Comparison of ENCODE assay signal across 8 cellular contexts in genomic region chr11:65181569-65182257, GRCh38. TPM values are rescaled to one million over a fixed set of nuclear protein-coding genes. Genes with fewer than 3 reads are reported as not detected.
DNase-seq lines count a peak whose midpoint lies in the region; ATAC-seq and TF ChIP-seq lines count a peak whose summit lies in the region.

Gene CAPN1, plus strand, starts transcription at chr11:65181928. Its CDS starts 774 bp downstream, at chr11:65182702.

- DNase-seq in DMS79 (lab: John Stamatoyannopoulos, UW) (peak; percentile 36), H4 (ENCODE audit: low spot score) (peak; percentile 89), NCI-H1092 (lab: John Stamatoyannopoulos, UW) (peak; percentile 23), T-helper 2 cell (peak; percentile 37 to 90 (median 68)), amniotic stem cell (lab: John Stamatoyannopoulos, UW) (peak; percentile 83), left ventricle myocardium superior (peak; percentile 89), pulmonary artery endothelial cell (ENCODE audit: low read depth, low spot score) (peak; percentile 49), uterus (peak; percentile 86 to 89)

- TF ChIP-seq POLR2A in uterus (IDR thresholded peaks at IDR 0.05), result no peak

- peak within 1 kb of the TSS; percentile 82 to 91 for H3K27ac ChIP-seq in uterus

- ATAC-seq in left ventricle myocardium superior, result peak; percentile 85

- H3K4me1 ChIP-seq in uterus, result peaks cover 0 to 11% of the 10 kb centered on the region in 2 donors

- H3K27me3 ChIP-seq in uterus, result no peaks in the 10 kb centered on the region

- H3K4me3 ChIP-seq in uterus, result peak within 1 kb of the TSS; percentile 63 to 81

- no peak for TF ChIP-seq CTCF in uterus (IDR thresholded peaks at IDR 0.05)

- no peaks in the 10 kb centered on the region for H3K36me3 ChIP-seq in uterus

- intact Hi-C loops in left ventricle myocardium superior (cut with micrococcal nuclease) (no loop called here), uterus (cut with DNase I; ENCODE audit: low total_unique reads) (no loop called here)

- H3K9me3 ChIP-seq in uterus, result no peaks in the 10 kb centered on the region

RNA-seq across cellular contexts. Expression of gene CAPN1, which starts in this region (rescaled TPM):
- 58.1 and 115 TPM in 2 replicates for total RNA-seq in H4 (2014; rRNA removed; shearing (Covaris generic))
- total RNA-seq in left ventricle myocardium superior (90.1 TPM), pulmonary artery endothelial cell (151 and 203 TPM in 2 replicates), uterus (100 to 1,000 TPM; 122 to 174 (median 157) TPM)

Comparison
In these comparisons a context has a peak if more than half of its experiments do, and no peak if none do; other contexts are left out.
1. Peak in every context shown above with its lines: DNase-seq, ATAC-seq, H3K4me3 ChIP-seq and H3K27ac ChIP-seq.
2. DNase-seq: peak in every context shown above with its lines; median percentile 89 in H4; 89 in left ventricle myocardium superior; 88 in uterus; 83 in amniotic stem cell; 68 in T-helper 2 cell; 49 in pulmonary artery endothelial cell; 36 in DMS79; 23 in NCI-H1092.